ENCODE assay signal across 11 cellular contexts in genomic region chr1:236425031-236425663, GRCh38. TPM values are rescaled to one million over a fixed set of nuclear protein-coding genes. Genes with fewer than 3 reads are reported as not detected.
DNase-seq lines count a peak whose midpoint lies in the region; ATAC-seq and TF ChIP-seq lines count a peak whose summit lies in the region.
"Had no signal": no experiment of that assay in that cellular context is flagged by ENCODE, and none has a peak within 500 bp of the region (broad histone marks: within the 10 kb centered on the region; RNA-seq: fewer than 3 reads in every experiment).

No MANE protein-coding gene starts in this region.

- peaks cover 8% of the 10 kb centered on the region for H3K9me3 Mint-ChIP-seq in neural progenitor cell

- DNase-seq in NCI-H1092 (lab: John Stamatoyannopoulos, UW) (peak; percentile 6), NCI-H1092 treated with DMSO at 0.1 percent for 48 hours (lab: John Stamatoyannopoulos, UW) (no peak), GM20000 (ENCODE audit: low spot score) (peak; percentile 88), mucosa of gallbladder (ENCODE audit: low spot score) (no peak), NCI-H82 (lab: John Stamatoyannopoulos, UW) (no peak), neural progenitor cell (ENCODE audit: low spot score) (no peak)
- peak; percentile 8 for DNase-seq in central memory CD4-positive, alpha-beta T cell
- DNase-seq: activated gamma-delta T cell had no signal

- H3K27ac ChIP-seq in neural progenitor cell = no peak overlapping the region
- H3K27ac ChIP-seq: 22Rv1 had no signal

- H4K20me1 ChIP-seq in neural progenitor cell (ENCODE audit: low read depth) = no peaks in the 10 kb centered on the region

- peak; percentile 90 for ATAC-seq in HG03280 (IDR thresholded peaks at IDR 0.05; ENCODE audit: unreplicated experiment)

- no peak overlapping the region for H3K27ac Mint-ChIP-seq in neural progenitor cell
- H3K27ac Mint-ChIP-seq: IgD-negative memory B cell had no signal

- no peaks in the 10 kb centered on the region for H3K4me1 ChIP-seq in neural progenitor cell

- H3K4me2 ChIP-seq in neural progenitor cell = no peak overlapping the region

- H3K79me2 ChIP-seq in neural progenitor cell (ENCODE audit: low read depth) = no peaks in the 10 kb centered on the region

- H3K9ac ChIP-seq in neural progenitor cell = no peak overlapping the region

- H3K4me1 Mint-ChIP-seq in neural progenitor cell = no peaks in the 10 kb centered on the region

- no peak overlapping the region for H2AFZ ChIP-seq in neural progenitor cell (replicated peaks)

- no peaks in the 10 kb centered on the region for H3F3A ChIP-seq in neural progenitor cell (ENCODE audit: low read depth)

- H3K4me3 Mint-ChIP-seq in neural progenitor cell = no peak overlapping the region
- H3K4me3 Mint-ChIP-seq: IgD-negative memory B cell had no signal

- TF ChIP-seq CTCF in GM20000 (IDR thresholded peaks at IDR 0.05; ENCODE audit: extremely low read depth, missing control alignments) (peak; percentile 45), neural progenitor cell (IDR thresholded peaks at IDR 0.05) (no peak)

- H3K36me3 ChIP-seq in neural progenitor cell = no peaks in the 10 kb centered on the region

- H3K36me3 Mint-ChIP-seq in neural progenitor cell = peaks cover 4% of the 10 kb centered on the region

- H3K9me3 ChIP-seq in neural progenitor cell (ENCODE audit: low read depth) = no peaks in the 10 kb centered on the region

- no peaks in the 10 kb centered on the region for H3K27me3 ChIP-seq in neural progenitor cell

- H3K27me3 Mint-ChIP-seq in neural progenitor cell (ENCODE audit: insufficient read depth, low read depth) = peaks cover 11% of the 10 kb centered on the region
- H3K27me3 Mint-ChIP-seq: IgD-negative memory B cell had no signal

- no peak overlapping the region for H3K4me3 ChIP-seq in neural progenitor cell

RNA-seq across cellular contexts. Expression of gene EDARADD, which starts 31.1 kb away (rescaled TPM):
- total RNA-seq in mucosa of gallbladder = 7.4 TPM
- 1.4 and 1.7 TPM in 2 replicates for total RNA-seq in neural progenitor cell (ENCODE audit: low replicate concordance)

Comparison
In these comparisons a context has a peak if more than half of its experiments do, and no peak if none do; other contexts are left out.
1. DNase-seq: peak in NCI-H1092 (single experiment), GM20000 (single experiment) and central memory CD4-positive, alpha-beta T cell (single experiment); none in NCI-H1092 treated with DMSO at 0.1 percent for 48 hours (single experiment), mucosa of gallbladder (single experiment), NCI-H82 (single experiment) and neural progenitor cell (single experiment).